ENCODE assay signal across 27 cellular contexts in the genomic region with DNA sequence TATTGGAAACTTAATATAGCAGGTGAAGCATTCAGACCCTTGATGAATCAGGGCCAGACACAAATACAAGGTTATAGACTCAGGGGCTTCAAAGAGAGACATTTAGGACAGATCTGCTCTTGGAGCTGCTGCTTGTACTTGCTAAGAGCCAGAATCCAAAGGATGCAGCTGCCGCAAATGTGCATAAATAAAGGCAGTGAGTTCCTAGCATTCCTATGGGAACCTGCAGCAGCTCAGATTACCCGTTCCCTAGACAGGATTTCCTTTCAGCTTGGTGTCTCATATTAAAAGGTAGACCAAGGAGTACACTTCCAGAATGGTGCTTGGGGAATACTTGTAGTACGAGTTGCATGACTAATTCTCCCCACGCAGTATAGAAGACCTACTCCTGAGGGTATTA. TPM values are rescaled to one million over a fixed set of nuclear protein-coding genes. Genes with fewer than 3 reads are reported as not detected.
DNase-seq lines count a peak whose midpoint lies in the region; ATAC-seq, FAIRE-seq and TF ChIP-seq lines count a peak whose summit lies in the region.
"Had no signal": no experiment of that assay in that cellular context is flagged by ENCODE, and none has a peak within 500 bp of the region (broad histone marks: within the 10 kb centered on the region; RNA-seq: fewer than 3 reads in every experiment).

No MANE protein-coding gene starts in this region.

- DNase-seq in NCI-H510A treated with DMSO at 0.1 percent for 48 hours (lab: John Stamatoyannopoulos, UW) (peak; percentile 74), NCI-H510A (lab: John Stamatoyannopoulos, UW) (no peak), astrocyte (ENCODE audit: low read depth) (peak; percentile 41), iPS-NIHi11 (ENCODE audit: low spot score) (peak; percentile 47), urothelium cell line (ENCODE audit: low spot score) (peak; percentile 27), type B pancreatic cell (ENCODE audit: extremely low spot score, unreplicated experiment) (no peak)
- no peak for DNase-seq in stimulated activated CD4-positive, alpha-beta T cell treated with anti-CD3 and anti-CD28 coated beads, Interleukin-2, amount 100 ng/mL, for 48 hours
- DNase-seq: activated CD4-positive, alpha-beta T cell treated with anti-CD3 and anti-CD28 coated beads for 1 hour; activated CD8-positive, alpha-beta memory T cell treated with anti-CD3 and anti-CD28 coated beads, Interleukin-2, amount 10 ng/mL, durations not matched to agents 7 days and 5 days; central memory CD4-positive, alpha-beta T cell; DMS79; effector CD4-positive, alpha-beta T cell; mesenchymal stem cell; NCI-H187 treated with DMSO at 0.1 percent for 48 hours; NCI-H82; stimulated activated CD4-positive, alpha-beta T cell treated with anti-CD3 and anti-CD28 coated beads, Interleukin-12 subunit alpha, Interleukin-12 subunit beta, amount 100 ng/mL, for 4 hours had no signal

- H3K27ac ChIP-seq in astrocyte (ENCODE audit: low read depth, low read length) = no peak overlapping the region
- H3K27ac ChIP-seq: C4-2B, SK-N-MC, thoracic aorta had no signal

- no peaks in the 10 kb centered on the region for H3K79me2 ChIP-seq in astrocyte (ENCODE audit: insufficient read depth, low read length)

- H3K36me3 Mint-ChIP-seq in astrocyte (ENCODE audit: low read depth, unreplicated experiment) (no peaks in the 10 kb centered on the region), type B pancreatic cell (no peaks in the 10 kb centered on the region)
- H3K36me3 Mint-ChIP-seq: activated CD8-positive, alpha-beta memory T cell treated with anti-CD3 and anti-CD28 coated beads, Interleukin-2, amount 10 ng/mL, durations not matched to agents 7 days and 5 days; stimulated activated effector memory CD8-positive, alpha-beta T cell treated with anti-CD3 and anti-CD28 coated beads, Interleukin-12 subunit alpha, Interleukin-12 subunit beta, amount 100 ng/mL, for 72 hours had no signal

- no peak for FAIRE-seq in astrocyte (lab: Jason Lieb, UNC)
- FAIRE-seq in urothelium cell line (lab: Jason Lieb, UNC) = no peak
- FAIRE-seq: HepG2 had no signal

- no peak for TF ChIP-seq CTCF in astrocyte (IDR thresholded peaks at IDR 0.05; ENCODE audit: insufficient read depth, low read depth, low read length)
- no peak for TF ChIP-seq CTCF in type B pancreatic cell (conservative IDR thresholded peaks at IDR 0.05)

- H3K4me1 Mint-ChIP-seq in astrocyte (ENCODE audit: low read depth, unreplicated experiment) = peaks cover 31% of the 10 kb centered on the region
- H3K4me1 Mint-ChIP-seq in type B pancreatic cell (ENCODE audit: unreplicated experiment) = peaks cover 9% of the 10 kb centered on the region
- H3K4me1 Mint-ChIP-seq: activated CD8-positive, alpha-beta memory T cell treated with anti-CD3 and anti-CD28 coated beads, Interleukin-2, amount 10 ng/mL, durations not matched to agents 7 days and 5 days; stimulated activated effector memory CD8-positive, alpha-beta T cell treated with anti-CD3 and anti-CD28 coated beads, Interleukin-12 subunit alpha, Interleukin-12 subunit beta, amount 100 ng/mL, for 72 hours had no signal

- H3K36me3 ChIP-seq in astrocyte (ENCODE audit: insufficient read depth, low read length) = no peaks in the 10 kb centered on the region
- H3K36me3 ChIP-seq: thoracic aorta had no signal

- no peaks in the 10 kb centered on the region for H3K9me3 ChIP-seq in astrocyte (ENCODE audit: insufficient read depth, low read depth, low read length)
- H3K9me3 ChIP-seq: thoracic aorta had no signal

- H3K4me2 ChIP-seq in astrocyte (ENCODE audit: low read length) = no peak overlapping the region

- H3K27ac Mint-ChIP-seq in astrocyte (ENCODE audit: unreplicated experiment) (no peak overlapping the region), type B pancreatic cell (no peak overlapping the region)
- H3K27ac Mint-ChIP-seq: activated CD8-positive, alpha-beta memory T cell treated with anti-CD3 and anti-CD28 coated beads, Interleukin-2, amount 10 ng/mL, durations not matched to agents 7 days and 5 days; stimulated activated effector memory CD8-positive, alpha-beta T cell treated with anti-CD3 and anti-CD28 coated beads, Interleukin-12 subunit alpha, Interleukin-12 subunit beta, amount 100 ng/mL, for 72 hours had no signal

- peaks cover 2% of the 10 kb centered on the region for H3K9me3 Mint-ChIP-seq in astrocyte (ENCODE audit: unreplicated experiment)
- H3K9me3 Mint-ChIP-seq in type B pancreatic cell = no peaks in the 10 kb centered on the region
- H3K9me3 Mint-ChIP-seq: stimulated activated effector memory CD8-positive, alpha-beta T cell treated with anti-CD3 and anti-CD28 coated beads, Interleukin-12 subunit alpha, Interleukin-12 subunit beta, amount 100 ng/mL, for 72 hours had no signal

- no peaks in the 10 kb centered on the region for H4K20me1 ChIP-seq in astrocyte (ENCODE audit: insufficient read depth, low read length)

- no peak for ATAC-seq in GM18520 (IDR thresholded peaks at IDR 0.05; ENCODE audit: unreplicated experiment)
- ATAC-seq: activated CD8-positive, alpha-beta memory T cell treated with anti-CD3 and anti-CD28 coated beads, Interleukin-2, amount 10 ng/mL, durations not matched to agents 7 days and 5 days; HepG2; Panc1; stimulated activated effector memory CD8-positive, alpha-beta T cell treated with anti-CD3 and anti-CD28 coated beads, Interleukin-12 subunit alpha, Interleukin-12 subunit beta, amount 100 ng/mL, for 72 hours had no signal

- H3K4me3 Mint-ChIP-seq in astrocyte (ENCODE audit: unreplicated experiment) (no peak overlapping the region), type B pancreatic cell (no peak overlapping the region)
- H3K4me3 Mint-ChIP-seq: activated CD8-positive, alpha-beta memory T cell treated with anti-CD3 and anti-CD28 coated beads, Interleukin-2, amount 10 ng/mL, durations not matched to agents 7 days and 5 days; nephron; stimulated activated effector memory CD8-positive, alpha-beta T cell treated with anti-CD3 and anti-CD28 coated beads, Interleukin-12 subunit alpha, Interleukin-12 subunit beta, amount 100 ng/mL, for 72 hours had no signal

- no peak overlapping the region for H2AFZ ChIP-seq in astrocyte (ENCODE audit: low read depth, low read length)

- no peak overlapping the region for H3K4me3 ChIP-seq in astrocyte (ENCODE audit: insufficient read depth, low read depth, low read length)
- H3K4me3 ChIP-seq: SK-N-MC, thoracic aorta had no signal

- no peaks in the 10 kb centered on the region for H3K27me3 ChIP-seq in astrocyte (ENCODE audit: insufficient read depth, low read length)

- H3K9ac ChIP-seq in astrocyte (ENCODE audit: low read length) = no peak overlapping the region

- no peaks in the 10 kb centered on the region for H3K4me1 ChIP-seq in astrocyte (ENCODE audit: insufficient read depth, low read length)

- H3K27me3 Mint-ChIP-seq in astrocyte (ENCODE audit: low read depth, unreplicated experiment) = no peaks in the 10 kb centered on the region
- peaks cover 2% of the 10 kb centered on the region for H3K27me3 Mint-ChIP-seq in type B pancreatic cell
- H3K27me3 Mint-ChIP-seq: activated CD8-positive, alpha-beta memory T cell treated with anti-CD3 and anti-CD28 coated beads, Interleukin-2, amount 10 ng/mL, durations not matched to agents 7 days and 5 days had no signal

RNA-seq across cellular contexts. Expression of a gene that starts 9.7 kb away (rescaled TPM):
- total RNA-seq in astrocyte = not detected in 2 replicates
- not detected in 2 replicates for total RNA-seq in type B pancreatic cell (ENCODE audit: low replicate concordance)
- total RNA-seq: A673; activated CD8-positive, alpha-beta memory T cell treated with anti-CD3 and anti-CD28 coated beads, Interleukin-2, amount 10 ng/mL, durations not matched to agents 7 days and 5 days; HepG2; M059J; pulmonary artery endothelial cell; thoracic aorta had no signal

Comparison
In these comparisons a context has a peak if more than half of its experiments do, and no peak if none do; other contexts are left out.
1. DNase-seq: peak in NCI-H510A treated with DMSO at 0.1 percent for 48 hours (single experiment), astrocyte (single experiment), iPS-NIHi11 (single experiment) and urothelium cell line (single experiment); none in NCI-H510A (single experiment), stimulated activated CD4-positive, alpha-beta T cell treated with anti-CD3 and anti-CD28 coated beads, Interleukin-2, amount 100 ng/mL, for 48 hours (0 of 2) and type B pancreatic cell (single experiment).